ENCODE assay signal across 8 cellular contexts in the genomic region with DNA sequence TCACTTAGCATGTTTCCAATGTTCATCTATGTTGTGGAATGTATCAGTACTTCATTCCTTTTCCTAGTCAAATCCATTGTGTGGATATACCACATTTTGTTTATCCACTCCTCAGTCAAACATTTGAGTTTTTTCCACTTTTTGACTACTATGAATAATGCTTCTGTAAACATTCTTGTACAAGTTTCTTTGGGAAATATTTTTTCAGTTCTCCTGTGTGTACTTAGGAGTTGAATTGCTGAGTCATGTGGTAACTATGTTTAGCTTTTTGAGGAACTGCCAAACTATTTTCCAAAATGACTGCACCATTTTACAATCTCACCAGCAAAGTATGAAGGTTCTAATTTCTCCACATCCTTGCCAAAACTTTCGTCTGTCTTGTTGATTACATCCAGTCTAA.
DNase-seq lines count a peak whose midpoint lies in the region; ATAC-seq and TF ChIP-seq lines count a peak whose summit lies in the region.

No MANE protein-coding gene starts in this region.

- TF ChIP-seq CTCF in HL-60 (IDR thresholded peaks at IDR 0.05; ENCODE audit: insufficient read depth, low read length) = no peak

- intact Hi-C loops in right cardiac atrium (cut with DNase I) = no loop called here

- H3K27me3 ChIP-seq in HL-60 (ENCODE audit: insufficient read depth, poor library complexity, severe bottlenecking) (no peaks in the 10 kb centered on the region), right cardiac atrium (ENCODE audit: control insufficient read depth, insufficient read depth) (no peaks in the 10 kb centered on the region)

- 0% methylated on average over 1 of the region's 1 CpG for WGBS in right cardiac atrium

- H3K27ac ChIP-seq in HL-60 (replicated peaks) (peak overlapping the region; percentile 15; the same call in 1 of the 2 replicates), angular gyrus (ENCODE audit: low read depth, low read length) (peak overlapping the region; percentile 24), right cardiac atrium (ENCODE audit: low read length) (no peak overlapping the region)

- H3K4me1 ChIP-seq in right cardiac atrium (ENCODE audit: control insufficient read depth, insufficient read depth, low read length) = no peaks in the 10 kb centered on the region

- DNase-seq in HL-60 (ENCODE audit: low read depth in 1 of 2, low spot score in 1 of 2) (peak in 1 of 2 experiments; percentile 4), right cardiac atrium (no peak), stromal cell of bone marrow (ENCODE audit: low read depth) (peak; percentile 88)
- no peak for DNase-seq in stimulated activated naive CD8-positive, alpha-beta T cell treated with anti-CD3 and anti-CD28 coated beads, Interleukin-15, Interleukin-2, amounts not matched to agents 100 U/mL and 50 U/mL, for 24 hours
- no peak for DNase-seq in activated CD4-positive, CD25-positive, alpha-beta regulatory T cell treated with anti-CD3 and anti-CD28 coated beads, Interleukin-2, amount 50 U/mL, for 72 hours

- ATAC-seq in right cardiac atrium (peak; percentile 76 to 82), HG03097 (IDR thresholded peaks at IDR 0.05; ENCODE audit: low FRiP score, unreplicated experiment) (no peak), GM18519 (IDR thresholded peaks at IDR 0.05; ENCODE audit: low FRiP score, unreplicated experiment) (no peak)
- no peak for ATAC-seq in stimulated activated naive CD8-positive, alpha-beta T cell treated with anti-CD3 and anti-CD28 coated beads, Interleukin-15, Interleukin-2, amounts not matched to agents 100 U/mL and 50 U/mL, for 24 hours

- H3K9me3 ChIP-seq in right cardiac atrium (ENCODE audit: control insufficient read depth, low read length) = no peaks in the 10 kb centered on the region

- no peak overlapping the region for H3K4me3 ChIP-seq in HL-60 (replicated peaks; ENCODE audit: insufficient read depth, low read length)
- no peak overlapping the region for H3K4me3 ChIP-seq in right cardiac atrium (ENCODE audit: low read length)

Comparison
In these comparisons a context has a peak if more than half of its experiments do, and no peak if none do; other contexts are left out.
1. ATAC-seq: peak in right cardiac atrium (2 of 2); none in stimulated activated naive CD8-positive, alpha-beta T cell treated with anti-CD3 and anti-CD28 coated beads, Interleukin-15, Interleukin-2, amounts not matched to agents 100 U/mL and 50 U/mL, for 24 hours (single experiment), HG03097 (single experiment) and GM18519 (single experiment).